1 cellular context compared by ENCODE assay signal in genomic region chr22:25200967-25201366, GRCh38.
TF ChIP-seq lines count a peak whose summit lies in the region.

No MANE protein-coding gene starts in this region.

TF ChIP-seq in SK-N-SH, 30 proteins besides CTCF, POLR2A, EP300 and RAD21 (continued from another document):
- TF ChIP-seq POLR2AphosphoS5 (IDR thresholded peaks at IDR 0.05; ENCODE audit: low read depth, low read length), result no peak
- no peak for TF ChIP-seq NFIC (IDR thresholded peaks at IDR 0.05; ENCODE audit: borderline replicate concordance)
- TF ChIP-seq EZH2phosphoT487 (IDR thresholded peaks at IDR 0.05; ENCODE audit: borderline replicate concordance, low read depth), result no peak
- TF ChIP-seq ZBTB33 (IDR thresholded peaks at IDR 0.05; ENCODE audit: borderline replicate concordance, low read depth), result no peak
- TF ChIP-seq FOXM1 (IDR thresholded peaks at IDR 0.05; ENCODE audit: low read depth), result no peak
- TF ChIP-seq, protein P1, sequence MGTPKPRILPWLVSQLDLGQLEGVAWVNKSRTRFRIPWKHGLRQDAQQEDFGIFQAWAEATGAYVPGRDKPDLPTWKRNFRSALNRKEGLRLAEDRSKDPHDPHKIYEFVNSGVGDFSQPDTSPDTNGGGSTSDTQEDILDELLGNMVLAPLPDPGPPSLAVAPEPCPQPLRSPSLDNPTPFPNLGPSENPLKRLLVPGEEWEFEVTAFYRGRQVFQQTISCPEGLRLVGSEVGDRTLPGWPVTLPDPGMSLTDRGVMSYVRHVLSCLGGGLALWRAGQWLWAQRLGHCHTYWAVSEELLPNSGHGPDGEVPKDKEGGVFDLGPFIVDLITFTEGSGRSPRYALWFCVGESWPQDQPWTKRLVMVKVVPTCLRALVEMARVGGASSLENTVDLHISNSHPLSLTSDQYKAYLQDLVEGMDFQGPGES (IDR thresholded peaks at IDR 0.05; ENCODE audit: low read depth, low read length), result no peak
- TF ChIP-seq GATA2 (CRISPR knock-in tag; IDR thresholded peaks at IDR 0.05), result no peak
- TF ChIP-seq, protein P2, sequence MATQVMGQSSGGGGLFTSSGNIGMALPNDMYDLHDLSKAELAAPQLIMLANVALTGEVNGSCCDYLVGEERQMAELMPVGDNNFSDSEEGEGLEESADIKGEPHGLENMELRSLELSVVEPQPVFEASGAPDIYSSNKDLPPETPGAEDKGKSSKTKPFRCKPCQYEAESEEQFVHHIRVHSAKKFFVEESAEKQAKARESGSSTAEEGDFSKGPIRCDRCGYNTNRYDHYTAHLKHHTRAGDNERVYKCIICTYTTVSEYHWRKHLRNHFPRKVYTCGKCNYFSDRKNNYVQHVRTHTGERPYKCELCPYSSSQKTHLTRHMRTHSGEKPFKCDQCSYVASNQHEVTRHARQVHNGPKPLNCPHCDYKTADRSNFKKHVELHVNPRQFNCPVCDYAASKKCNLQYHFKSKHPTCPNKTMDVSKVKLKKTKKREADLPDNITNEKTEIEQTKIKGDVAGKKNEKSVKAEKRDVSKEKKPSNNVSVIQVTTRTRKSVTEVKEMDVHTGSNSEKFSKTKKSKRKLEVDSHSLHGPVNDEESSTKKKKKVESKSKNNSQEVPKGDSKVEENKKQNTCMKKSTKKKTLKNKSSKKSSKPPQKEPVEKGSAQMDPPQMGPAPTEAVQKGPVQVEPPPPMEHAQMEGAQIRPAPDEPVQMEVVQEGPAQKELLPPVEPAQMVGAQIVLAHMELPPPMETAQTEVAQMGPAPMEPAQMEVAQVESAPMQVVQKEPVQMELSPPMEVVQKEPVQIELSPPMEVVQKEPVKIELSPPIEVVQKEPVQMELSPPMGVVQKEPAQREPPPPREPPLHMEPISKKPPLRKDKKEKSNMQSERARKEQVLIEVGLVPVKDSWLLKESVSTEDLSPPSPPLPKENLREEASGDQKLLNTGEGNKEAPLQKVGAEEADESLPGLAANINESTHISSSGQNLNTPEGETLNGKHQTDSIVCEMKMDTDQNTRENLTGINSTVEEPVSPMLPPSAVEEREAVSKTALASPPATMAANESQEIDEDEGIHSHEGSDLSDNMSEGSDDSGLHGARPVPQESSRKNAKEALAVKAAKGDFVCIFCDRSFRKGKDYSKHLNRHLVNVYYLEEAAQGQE (IDR thresholded peaks at IDR 0.05; ENCODE audit: low read depth, low read length), result no peak
